Comparison of ENCODE assay signal across 1 cellular context in the genomic region with DNA sequence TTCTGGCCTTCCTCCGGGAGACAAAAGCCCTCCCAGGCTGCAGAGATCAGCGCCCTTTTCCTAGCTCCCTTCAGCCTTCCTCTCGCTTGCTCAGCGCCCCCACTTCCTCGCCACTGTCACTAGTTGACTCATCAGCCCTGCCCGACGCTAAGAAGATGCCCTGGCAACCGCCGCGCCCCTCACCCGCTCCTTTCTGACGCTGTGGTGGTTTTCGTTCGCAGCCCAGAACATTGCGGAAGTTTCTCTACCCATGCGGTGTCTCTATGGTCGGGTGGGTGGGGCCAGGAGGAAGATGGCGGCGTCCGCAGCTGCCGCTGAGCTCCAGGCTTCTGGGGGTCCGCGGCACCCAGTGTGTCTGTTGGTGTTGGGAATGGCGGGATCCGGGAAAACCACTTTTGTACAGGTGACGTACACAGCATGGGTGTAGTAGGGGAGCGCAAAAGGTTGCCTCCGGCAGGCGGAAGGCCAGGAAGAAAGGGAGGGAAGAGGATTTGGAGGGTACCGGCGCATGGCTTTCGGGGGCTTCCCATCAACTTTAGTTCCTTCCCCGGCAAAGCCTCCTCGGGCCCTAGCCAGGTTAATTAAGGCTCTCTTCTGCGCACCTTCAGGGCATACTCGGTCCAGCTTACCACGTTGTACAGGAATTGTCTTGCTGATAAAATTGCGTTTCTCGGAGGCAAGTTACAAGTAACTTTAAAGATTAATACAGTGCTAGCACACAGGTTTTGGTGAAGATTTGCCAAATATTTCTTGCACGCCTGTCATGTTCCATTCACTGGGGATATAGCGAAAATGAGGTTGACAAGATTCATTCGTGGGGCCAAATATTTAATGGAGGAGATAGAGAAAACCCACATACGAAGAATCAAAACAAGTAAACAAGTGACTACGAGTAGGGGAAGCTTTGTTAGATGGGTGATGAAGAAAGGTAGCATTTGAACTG.
A peak's percentile ranks its signal among the peaks of the same experiment; 100 is the strongest.
TF ChIP-seq lines count a peak whose summit lies in the region.

Gene CCDC121 (minus strand): TSS at position 246 of the 943 bp plus-strand sequence. CDS start 1,213 bp downstream, outside the sequence.
Gene GPN1 (plus strand): TSS at position 284 of the 943 bp plus-strand sequence. CDS start 9 bp downstream, at position 293.

TF ChIP-seq in HepG2, 621 proteins besides CTCF, POLR2A, EP300 and RAD21 (continues in another document):
- TF ChIP-seq TAF15 (IDR thresholded peaks at IDR 0.05; ENCODE audit: low read depth, low read length, poor library complexity, severe bottlenecking) (peak; percentile 20), U2AF1 (optimal IDR thresholded peaks at IDR 0.05; ENCODE audit: low read depth, low read length) (peak; percentile 86), ZBTB38 (CRISPR knock-in tag; IDR thresholded peaks at IDR 0.05) (peak; percentile 76; the same call in 1 of the 2 replicates), PRMT3 (CRISPR knock-in tag; IDR thresholded peaks at IDR 0.05; ENCODE audit: borderline replicate concordance, low read depth) (0 out of 2 replicates have a peak, but pooled peaks have one; percentile 31), ZKSCAN8 (CRISPR knock-in tag; IDR thresholded peaks at IDR 0.05; ENCODE audit: borderline replicate concordance) (peak; percentile 41; the same call in 1 of the 2 replicates), ARID4A (CRISPR knock-in tag; IDR thresholded peaks at IDR 0.05; ENCODE audit: borderline replicate concordance) (peak; percentile 98), NR2F1 (CRISPR knock-in tag; IDR thresholded peaks at IDR 0.05) (no peak), CAMTA2 (CRISPR knock-in tag; IDR thresholded peaks at IDR 0.05; ENCODE audit: borderline replicate concordance) (peak; percentile 42; the same call in 1 of the 2 replicates), ZBTB39 (CRISPR knock-in tag; IDR thresholded peaks at IDR 0.05) (no peak), WIZ (CRISPR knock-in tag; IDR thresholded peaks at IDR 0.05) (no peak), HOXA9 (CRISPR knock-in tag; IDR thresholded peaks at IDR 0.05; ENCODE audit: borderline replicate concordance) (peak; percentile 37; the same call in 1 of the 2 replicates), GZF1 (CRISPR knock-in tag; IDR thresholded peaks at IDR 0.05) (0 out of 2 replicates have a peak, but pooled peaks have one; percentile 32), NR2C2 (CRISPR knock-in tag; IDR thresholded peaks at IDR 0.05; ENCODE audit: borderline replicate concordance) (peak; percentile 66; the same call in 1 of the 2 replicates), MATR3 (CRISPR knock-in tag; IDR thresholded peaks at IDR 0.05) (no peak), KLF12 (CRISPR knock-in tag; IDR thresholded peaks at IDR 0.05; ENCODE audit: borderline replicate concordance) (peak; percentile 77; the same call in 1 of the 2 replicates), ZNF350 (CRISPR knock-in tag; IDR thresholded peaks at IDR 0.05; ENCODE audit: borderline replicate concordance, low read depth) (peak; percentile 99), ZNF224 (CRISPR knock-in tag; IDR thresholded peaks at IDR 0.05) (no peak), ZNF354B (CRISPR knock-in tag; IDR thresholded peaks at IDR 0.05) (no peak), ZNF7 (CRISPR knock-in tag; IDR thresholded peaks at IDR 0.05) (no peak), NR3C1 (CRISPR knock-in tag; IDR thresholded peaks at IDR 0.05) (no peak), SIX4 (CRISPR knock-in tag; IDR thresholded peaks at IDR 0.05) (peak; percentile 62; the same call in 1 of the 2 replicates), FOXM1 (CRISPR knock-in tag; IDR thresholded peaks at IDR 0.05) (no peak), HDAC2 (CRISPR knock-in tag; IDR thresholded peaks at IDR 0.05) (peak; percentile 85), FOXO1 (CRISPR knock-in tag; IDR thresholded peaks at IDR 0.05) (no peak), ZNF549 (CRISPR knock-in tag; IDR thresholded peaks at IDR 0.05) (no peak), BCL6 (CRISPR knock-in tag; IDR thresholded peaks at IDR 0.05) (0 out of 2 replicates have a peak, but pooled peaks have one; percentile 39), ZNF766 (CRISPR knock-in tag; IDR thresholded peaks at IDR 0.05; ENCODE audit: borderline replicate concordance) (no peak), HNRNPUL1 (IDR thresholded peaks at IDR 0.05; ENCODE audit: low read depth, low read length) (no peak), KDM4B (CRISPR knock-in tag; IDR thresholded peaks at IDR 0.05) (peak; percentile 57), SRY (CRISPR knock-in tag; IDR thresholded peaks at IDR 0.05) (0 out of 2 replicates have a peak, but pooled peaks have one; percentile 89), ZNF451 (CRISPR knock-in tag; IDR thresholded peaks at IDR 0.05) (peak; percentile 65; the same call in 1 of the 2 replicates), NCOR1 (IDR thresholded peaks at IDR 0.05; ENCODE audit: borderline replicate concordance, low read length) (no peak), ZKSCAN5 (CRISPR knock-in tag; IDR thresholded peaks at IDR 0.05) (no peak), STAG1 (CRISPR knock-in tag; IDR thresholded peaks at IDR 0.05) (peak; percentile 45), NFIC (IDR thresholded peaks at IDR 0.05; ENCODE audit: low read length) (no peak), ZNF414 (CRISPR knock-in tag; IDR thresholded peaks at IDR 0.05) (no peak; the same call in 1 of the 2 replicates), PPARG (CRISPR knock-in tag; conservative IDR thresholded peaks at IDR 0.05) (peak; percentile 55), ZFP36L1 (CRISPR knock-in tag; IDR thresholded peaks at IDR 0.05) (no peak), EZH2 (conservative IDR thresholded peaks at IDR 0.05; ENCODE audit: low read depth, low read length) (no peak), ZSCAN9 (CRISPR knock-in tag; IDR thresholded peaks at IDR 0.05; ENCODE audit: borderline replicate concordance) (peak; percentile 84; the same call in 1 of the 2 replicates), ZZZ3 (CRISPR knock-in tag; IDR thresholded peaks at IDR 0.05; ENCODE audit: borderline replicate concordance) (no peak; the same call in 1 of the 2 replicates), HBP1 (CRISPR knock-in tag; IDR thresholded peaks at IDR 0.05; ENCODE audit: low read depth) (peak; percentile 92; the same call in 1 of the 2 replicates), THAP11 (CRISPR knock-in tag; IDR thresholded peaks at IDR 0.05) (peak; percentile 90), GFI1 (CRISPR knock-in tag; IDR thresholded peaks at IDR 0.05; ENCODE audit: borderline replicate concordance) (peak; percentile 62; the same call in 1 of the 2 replicates), MED8 (CRISPR knock-in tag; IDR thresholded peaks at IDR 0.05; ENCODE audit: insufficient replicate concordance) (peak; percentile 98)
- TF ChIP-seq, protein P1, sequence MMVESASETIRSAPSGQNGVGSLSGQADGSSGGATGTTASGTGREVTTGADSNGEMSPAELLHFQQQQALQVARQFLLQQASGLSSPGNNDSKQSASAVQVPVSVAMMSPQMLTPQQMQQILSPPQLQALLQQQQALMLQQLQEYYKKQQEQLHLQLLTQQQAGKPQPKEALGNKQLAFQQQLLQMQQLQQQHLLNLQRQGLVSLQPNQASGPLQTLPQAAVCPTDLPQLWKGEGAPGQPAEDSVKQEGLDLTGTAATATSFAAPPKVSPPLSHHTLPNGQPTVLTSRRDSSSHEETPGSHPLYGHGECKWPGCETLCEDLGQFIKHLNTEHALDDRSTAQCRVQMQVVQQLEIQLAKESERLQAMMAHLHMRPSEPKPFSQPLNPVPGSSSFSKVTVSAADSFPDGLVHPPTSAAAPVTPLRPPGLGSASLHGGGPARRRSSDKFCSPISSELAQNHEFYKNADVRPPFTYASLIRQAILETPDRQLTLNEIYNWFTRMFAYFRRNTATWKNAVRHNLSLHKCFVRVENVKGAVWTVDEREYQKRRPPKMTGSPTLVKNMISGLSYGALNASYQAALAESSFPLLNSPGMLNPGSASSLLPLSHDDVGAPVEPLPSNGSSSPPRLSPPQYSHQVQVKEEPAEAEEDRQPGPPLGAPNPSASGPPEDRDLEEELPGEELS (CRISPR knock-in tag; IDR thresholded peaks at IDR 0.05), result peak; percentile 59; the same call in 1 of the 2 replicates
- TF ChIP-seq, protein P2, sequence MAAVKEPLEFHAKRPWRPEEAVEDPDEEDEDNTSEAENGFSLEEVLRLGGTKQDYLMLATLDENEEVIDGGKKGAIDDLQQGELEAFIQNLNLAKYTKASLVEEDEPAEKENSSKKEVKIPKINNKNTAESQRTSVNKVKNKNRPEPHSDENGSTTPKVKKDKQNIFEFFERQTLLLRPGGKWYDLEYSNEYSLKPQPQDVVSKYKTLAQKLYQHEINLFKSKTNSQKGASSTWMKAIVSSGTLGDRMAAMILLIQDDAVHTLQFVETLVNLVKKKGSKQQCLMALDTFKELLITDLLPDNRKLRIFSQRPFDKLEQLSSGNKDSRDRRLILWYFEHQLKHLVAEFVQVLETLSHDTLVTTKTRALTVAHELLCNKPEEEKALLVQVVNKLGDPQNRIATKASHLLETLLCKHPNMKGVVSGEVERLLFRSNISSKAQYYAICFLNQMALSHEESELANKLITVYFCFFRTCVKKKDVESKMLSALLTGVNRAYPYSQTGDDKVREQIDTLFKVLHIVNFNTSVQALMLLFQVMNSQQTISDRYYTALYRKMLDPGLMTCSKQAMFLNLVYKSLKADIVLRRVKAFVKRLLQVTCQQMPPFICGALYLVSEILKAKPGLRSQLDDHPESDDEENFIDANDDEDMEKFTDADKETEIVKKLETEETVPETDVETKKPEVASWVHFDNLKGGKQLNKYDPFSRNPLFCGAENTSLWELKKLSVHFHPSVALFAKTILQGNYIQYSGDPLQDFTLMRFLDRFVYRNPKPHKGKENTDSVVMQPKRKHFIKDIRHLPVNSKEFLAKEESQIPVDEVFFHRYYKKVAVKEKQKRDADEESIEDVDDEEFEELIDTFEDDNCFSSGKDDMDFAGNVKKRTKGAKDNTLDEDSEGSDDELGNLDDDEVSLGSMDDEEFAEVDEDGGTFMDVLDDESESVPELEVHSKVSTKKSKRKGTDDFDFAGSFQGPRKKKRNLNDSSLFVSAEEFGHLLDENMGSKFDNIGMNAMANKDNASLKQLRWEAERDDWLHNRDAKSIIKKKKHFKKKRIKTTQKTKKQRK (IDR thresholded peaks at IDR 0.05; ENCODE audit: low read length), result no peak
- TF ChIP-seq, protein P3, sequence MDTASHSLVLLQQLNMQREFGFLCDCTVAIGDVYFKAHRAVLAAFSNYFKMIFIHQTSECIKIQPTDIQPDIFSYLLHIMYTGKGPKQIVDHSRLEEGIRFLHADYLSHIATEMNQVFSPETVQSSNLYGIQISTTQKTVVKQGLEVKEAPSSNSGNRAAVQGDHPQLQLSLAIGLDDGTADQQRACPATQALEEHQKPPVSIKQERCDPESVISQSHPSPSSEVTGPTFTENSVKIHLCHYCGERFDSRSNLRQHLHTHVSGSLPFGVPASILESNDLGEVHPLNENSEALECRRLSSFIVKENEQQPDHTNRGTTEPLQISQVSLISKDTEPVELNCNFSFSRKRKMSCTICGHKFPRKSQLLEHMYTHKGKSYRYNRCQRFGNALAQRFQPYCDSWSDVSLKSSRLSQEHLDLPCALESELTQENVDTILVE (CRISPR knock-in tag; IDR thresholded peaks at IDR 0.05), result peak; percentile 88
